ENCODE assay signal across 8 cellular contexts in genomic region chr10:48523820-48524758, GRCh38.
DNase-seq lines count a peak whose midpoint lies in the region; ATAC-seq, FAIRE-seq and TF ChIP-seq lines count a peak whose summit lies in the region.

No MANE protein-coding gene starts in this region.

- in situ Hi-C loops in mammary epithelial cell (cut with MboI; ENCODE audit: low sequenced_read_pairs in 2 of 2): no loop called here

- no peaks in the 10 kb centered on the region for H3K4me1 Mint-ChIP-seq in Calu3 (ENCODE audit: low read depth, unreplicated experiment)

- no peaks in the 10 kb centered on the region for H3K36me3 Mint-ChIP-seq in Calu3 (ENCODE audit: insufficient read depth, unreplicated experiment)

- H3K36me3 ChIP-seq in HUES6 (ENCODE audit: control insufficient read depth, insufficient read depth, low read length) (no peaks in the 10 kb centered on the region), mammary epithelial cell (ENCODE audit: insufficient read depth, low read length) (no peaks in the 10 kb centered on the region), right lobe of liver (no peaks in the 10 kb centered on the region)

- peak; percentile 36 to 66 (median 52) for ATAC-seq in right lobe of liver
- ATAC-seq in HG03571 (IDR thresholded peaks at IDR 0.05; ENCODE audit: unreplicated experiment): no peak
- no peak for ATAC-seq in GM21619 (IDR thresholded peaks at IDR 0.05; ENCODE audit: unreplicated experiment)

- TF ChIP-seq CTCF in Calu3 (IDR thresholded peaks at IDR 0.05; ENCODE audit: unreplicated experiment): peak; percentile 74
- peak; percentile 3 to 26 for TF ChIP-seq CTCF in mammary epithelial cell (conservative IDR thresholded peaks at IDR 0.05 in 1 of 2, IDR thresholded peaks at IDR 0.05 in 1 of 2; ENCODE audit: extremely low read depth in 1 of 2, insufficient read depth in 1 of 2, low read depth in 1 of 2, low read length in 2 of 2)
- peak; percentile 24 to 55 (median 34) for TF ChIP-seq CTCF in right lobe of liver (IDR thresholded peaks at IDR 0.05)

- CTCF ChIA-PET in Calu3 (lab: Charles Lee): interaction anchor here (1.0 kb wide), 1 partner anchor 132 kb away, joined by 3 read pairs; no protein-coding TSS in a partner anchor
- CTCF ChIA-PET in mammary epithelial cell (lab: Charles Lee; ENCODE audit: low non-redundant PET): no interaction called here

- H3K79me2 ChIP-seq in mammary epithelial cell (ENCODE audit: insufficient read depth, low read length): no peaks in the 10 kb centered on the region

- H3K27me3 Mint-ChIP-seq in Calu3 (ENCODE audit: unreplicated experiment): peaks cover 65% of the 10 kb centered on the region

- H3K9ac ChIP-seq in HUES6 (ENCODE audit: low read length) (peak overlapping the region; percentile 43), mammary epithelial cell (ENCODE audit: insufficient read depth, low read length) (no peak overlapping the region)

- TF ChIP-seq POLR2A in right lobe of liver (IDR thresholded peaks at IDR 0.05): no peak

- H3K9me3 Mint-ChIP-seq in Calu3 (ENCODE audit: low read depth, unreplicated experiment): peaks cover 5% of the 10 kb centered on the region

- H3K9me3 ChIP-seq in HUES6 (ENCODE audit: control insufficient read depth, insufficient read depth, low read depth, low read length): peaks cover 3% of the 10 kb centered on the region; the same call in 1 of the 2 replicates
- H3K9me3 ChIP-seq in mammary epithelial cell (replicated peaks; ENCODE audit: insufficient read depth, low read length): no peaks in the 10 kb centered on the region
- H3K9me3 ChIP-seq in right lobe of liver: no peaks in the 10 kb centered on the region

- H3K27me3 ChIP-seq in HUES6 (ENCODE audit: control insufficient read depth, insufficient read depth, low read length) (peaks cover 18% of the 10 kb centered on the region), mammary epithelial cell (ENCODE audit: insufficient read depth, low read length) (no peaks in the 10 kb centered on the region), right lobe of liver (peaks cover 0 to 16% of the 10 kb centered on the region in 2 donors)

- H4K20me1 ChIP-seq in mammary epithelial cell (ENCODE audit: insufficient read depth, low read length): no peaks in the 10 kb centered on the region

- BruUV-seq in Calu3 (replicated peaks; lab: Mats Ljungman, UMichigan): no TSS peak
- no TSS peak for BruUV-seq in mammary epithelial cell (replicated peaks; lab: Mats Ljungman, UMichigan)

- WGBS in mammary epithelial cell (ENCODE audit: low coverage, missing lambda C conversion rate): 68% methylated on average over 8 of the region's 93 CpGs
- WGBS in right lobe of liver (ENCODE audit: insufficient coverage, low coverage, low lambda C conversion rate, missing lambda C conversion rate): 31% methylated on average over 5 of the region's 93 CpGs

- H3K4me1 ChIP-seq in HUES6 (ENCODE audit: control insufficient read depth, insufficient read depth, low read length) (peaks cover 15% of the 10 kb centered on the region), mammary epithelial cell (ENCODE audit: insufficient read depth, low read length) (peaks cover 4% of the 10 kb centered on the region), right lobe of liver (peaks cover 0 to 10% (median 0%) of the 10 kb centered on the region in 4 donors)

- no peak overlapping the region for H3K27ac ChIP-seq in HUES6 (ENCODE audit: low read depth, low read length)
- H3K27ac ChIP-seq in mammary epithelial cell (ENCODE audit: insufficient read depth, low read depth, low read length): no peak overlapping the region
- H3K27ac ChIP-seq in right lobe of liver: no peak overlapping the region

- intact Hi-C loops in Calu3 (cut with micrococcal nuclease; ENCODE audit: unreplicated experiment): no loop called here
- intact Hi-C loops in mammary epithelial cell (cut with micrococcal nuclease): no loop called here
- intact Hi-C loops in right lobe of liver (cut with DNase I): no loop called here

- peak overlapping the region; percentile 74 for H3K4me3 ChIP-seq in HUES6 (ENCODE audit: low read depth, low read length)
- no peak overlapping the region for H3K4me3 ChIP-seq in mammary epithelial cell (replicated peaks in 1 of 3; ENCODE audit: insufficient read depth in 1 of 3, low read depth in 2 of 3, low read length in 3 of 3)
- peak overlapping the region; percentile 29 to 49 (median 31) for H3K4me3 ChIP-seq in right lobe of liver

- H3K27ac Mint-ChIP-seq in Calu3 (ENCODE audit: unreplicated experiment): no peak overlapping the region

- H3K4me2 ChIP-seq in mammary epithelial cell (ENCODE audit: insufficient read depth, low read depth, low read length): no peak overlapping the region

- dilution Hi-C loops in mammary epithelial cell (cut with HindIII; ENCODE audit: low sequenced_read_pairs): no loop called here

- no peak for FAIRE-seq in urothelium cell line (lab: Jason Lieb, UNC)

- DNase-seq in Calu3 (peak; percentile 54), mammary epithelial cell (no peak), right lobe of liver (peak in 1 of 3 donors; percentile 42), urothelium cell line (ENCODE audit: low spot score) (peak; percentile 41), cerebellum (ENCODE audit: low spot score) (no peak)

- H3K4me3 Mint-ChIP-seq in Calu3 (ENCODE audit: low read depth, unreplicated experiment): peak overlapping the region; percentile 59

- no peak overlapping the region for H2AFZ ChIP-seq in mammary epithelial cell (ENCODE audit: low read depth, low read length)

Comparison
In these comparisons a context has a peak if more than half of its experiments do, and no peak if none do; other contexts are left out.
1. DNase-seq: peak in Calu3 (single experiment) and urothelium cell line (single experiment); none in mammary epithelial cell (single experiment) and cerebellum (single experiment).
2. CTCF ChIP-seq: peak in every context shown above with its lines; median percentile 74 in Calu3; 34 in right lobe of liver; 14 in mammary epithelial cell.
3. H3K4me3 ChIP-seq: peak in HUES6 (single experiment) and right lobe of liver (3 of 3); none in mammary epithelial cell (0 of 3).
4. ATAC-seq: peak in right lobe of liver (4 of 4); none in HG03571 (single experiment) and GM21619 (single experiment).